Comparison of ENCODE assay signal across 1 cellular context in the genomic region with DNA sequence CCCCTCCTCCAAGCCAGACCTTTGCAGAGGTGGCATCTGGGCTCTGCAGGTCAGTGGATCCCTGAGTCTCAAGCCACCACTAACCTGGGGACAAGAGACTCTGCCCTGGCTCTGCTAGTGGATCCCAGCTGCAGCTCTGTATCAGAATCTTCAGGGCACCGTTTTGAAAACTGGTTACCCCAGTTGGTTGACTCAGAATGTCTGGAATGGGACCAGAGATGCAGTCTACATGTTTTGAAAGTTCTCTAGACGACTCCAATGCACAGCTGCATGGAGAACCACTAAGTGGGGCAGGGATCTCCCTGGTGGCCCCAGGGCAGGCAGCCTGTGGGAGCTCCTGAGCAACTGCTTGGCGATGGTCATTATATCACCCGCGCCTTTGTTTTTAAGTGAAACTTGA.
TF ChIP-seq lines count a peak whose summit lies in the region.

No MANE protein-coding gene starts in this region.

TF ChIP-seq in WTC11, 78 proteins besides CTCF, POLR2A, EP300 and RAD21:
- TF ChIP-seq, protein P1, sequence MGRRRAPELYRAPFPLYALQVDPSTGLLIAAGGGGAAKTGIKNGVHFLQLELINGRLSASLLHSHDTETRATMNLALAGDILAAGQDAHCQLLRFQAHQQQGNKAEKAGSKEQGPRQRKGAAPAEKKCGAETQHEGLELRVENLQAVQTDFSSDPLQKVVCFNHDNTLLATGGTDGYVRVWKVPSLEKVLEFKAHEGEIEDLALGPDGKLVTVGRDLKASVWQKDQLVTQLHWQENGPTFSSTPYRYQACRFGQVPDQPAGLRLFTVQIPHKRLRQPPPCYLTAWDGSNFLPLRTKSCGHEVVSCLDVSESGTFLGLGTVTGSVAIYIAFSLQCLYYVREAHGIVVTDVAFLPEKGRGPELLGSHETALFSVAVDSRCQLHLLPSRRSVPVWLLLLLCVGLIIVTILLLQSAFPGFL (CRISPR knock-in tag; IDR thresholded peaks at IDR 0.05; ENCODE audit: borderline replicate concordance), result no peak
- TF ChIP-seq ZNF423 (CRISPR knock-in tag; IDR thresholded peaks at IDR 0.05) (no peak), SMAD4 (CRISPR knock-in tag; IDR thresholded peaks at IDR 0.05) (no peak), NFE2L1 (CRISPR knock-in tag; IDR thresholded peaks at IDR 0.05) (no peak), CREB1 (CRISPR knock-in tag; IDR thresholded peaks at IDR 0.05) (no peak), NR1H2 (CRISPR knock-in tag; IDR thresholded peaks at IDR 0.05) (no peak), ZNF396 (CRISPR knock-in tag; IDR thresholded peaks at IDR 0.05; ENCODE audit: borderline replicate concordance) (no peak), ESRRA (CRISPR knock-in tag; IDR thresholded peaks at IDR 0.05; ENCODE audit: borderline replicate concordance) (no peak), TEAD4 (CRISPR knock-in tag; IDR thresholded peaks at IDR 0.05) (no peak), ZBTB21 (CRISPR knock-in tag; IDR thresholded peaks at IDR 0.05; ENCODE audit: borderline replicate concordance) (no peak), ZNF263 (CRISPR knock-in tag; IDR thresholded peaks at IDR 0.05; ENCODE audit: low read depth) (no peak)
- TF ChIP-seq, protein P2, sequence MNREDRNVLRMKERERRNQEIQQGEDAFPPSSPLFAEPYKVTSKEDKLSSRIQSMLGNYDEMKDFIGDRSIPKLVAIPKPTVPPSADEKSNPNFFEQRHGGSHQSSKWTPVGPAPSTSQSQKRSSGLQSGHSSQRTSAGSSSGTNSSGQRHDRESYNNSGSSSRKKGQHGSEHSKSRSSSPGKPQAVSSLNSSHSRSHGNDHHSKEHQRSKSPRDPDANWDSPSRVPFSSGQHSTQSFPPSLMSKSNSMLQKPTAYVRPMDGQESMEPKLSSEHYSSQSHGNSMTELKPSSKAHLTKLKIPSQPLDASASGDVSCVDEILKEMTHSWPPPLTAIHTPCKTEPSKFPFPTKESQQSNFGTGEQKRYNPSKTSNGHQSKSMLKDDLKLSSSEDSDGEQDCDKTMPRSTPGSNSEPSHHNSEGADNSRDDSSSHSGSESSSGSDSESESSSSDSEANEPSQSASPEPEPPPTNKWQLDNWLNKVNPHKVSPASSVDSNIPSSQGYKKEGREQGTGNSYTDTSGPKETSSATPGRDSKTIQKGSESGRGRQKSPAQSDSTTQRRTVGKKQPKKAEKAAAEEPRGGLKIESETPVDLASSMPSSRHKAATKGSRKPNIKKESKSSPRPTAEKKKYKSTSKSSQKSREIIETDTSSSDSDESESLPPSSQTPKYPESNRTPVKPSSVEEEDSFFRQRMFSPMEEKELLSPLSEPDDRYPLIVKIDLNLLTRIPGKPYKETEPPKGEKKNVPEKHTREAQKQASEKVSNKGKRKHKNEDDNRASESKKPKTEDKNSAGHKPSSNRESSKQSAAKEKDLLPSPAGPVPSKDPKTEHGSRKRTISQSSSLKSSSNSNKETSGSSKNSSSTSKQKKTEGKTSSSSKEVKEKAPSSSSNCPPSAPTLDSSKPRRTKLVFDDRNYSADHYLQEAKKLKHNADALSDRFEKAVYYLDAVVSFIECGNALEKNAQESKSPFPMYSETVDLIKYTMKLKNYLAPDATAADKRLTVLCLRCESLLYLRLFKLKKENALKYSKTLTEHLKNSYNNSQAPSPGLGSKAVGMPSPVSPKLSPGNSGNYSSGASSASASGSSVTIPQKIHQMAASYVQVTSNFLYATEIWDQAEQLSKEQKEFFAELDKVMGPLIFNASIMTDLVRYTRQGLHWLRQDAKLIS (CRISPR knock-in tag; IDR thresholded peaks at IDR 0.05; ENCODE audit: borderline replicate concordance), result no peak
